ENCODE assay signal across 21 cellular contexts in genomic region chr2:128775064-128775347, GRCh38.
"Had no signal": no experiment of that assay in that cellular context is flagged by ENCODE, and none has a peak within 500 bp of the region (broad histone marks: within the 10 kb centered on the region; RNA-seq: fewer than 3 reads in every experiment).

No MANE protein-coding gene starts in this region.

- H3K4me3 ChIP-seq: esophagus muscularis mucosa, lung, SK-N-MC, skin epidermis had no signal

- H3K27me3 ChIP-seq: brain microvascular endothelial cell, esophagus muscularis mucosa had no signal

- H3K36me3 ChIP-seq: brain microvascular endothelial cell, esophagus muscularis mucosa had no signal

- H3K36me3 Mint-ChIP-seq: stimulated activated memory B cell treated with anti-CD40 and anti-IgM and Interleukin-4, amounts not matched to agents 10 μg/mL and 1 μg/mL and 100 μg/mL, for 72 hours; WTC11 had no signal

- H3K4me1 Mint-ChIP-seq: stimulated activated memory B cell treated with anti-CD40 and anti-IgM and Interleukin-4, amounts not matched to agents 10 μg/mL and 1 μg/mL and 100 μg/mL, for 72 hours had no signal

- H3K9me3 Mint-ChIP-seq: activated CD8-positive, alpha-beta T cell treated with anti-CD3 and anti-CD28 coated beads for 36 hours; activated T-cell treated with anti-CD3 and anti-CD28 coated beads, Interleukin-2, amount 50 U/mL, for 24 hours; activated T-helper 2 cell treated with anti-CD3 and anti-CD28 coated beads, Interferon-gamma antibody, Interleukin-2, Interleukin-4, amounts not matched to agents 10 μg/mL and 5 μg/mL and 100 μg/mL, durations not matched to agents 14 hours and 24 hours and 36 hours; dendritic cell treated with granulocyte-macrophage colony-stimulating factor and Interleukin-4, amounts not matched to agents 40 ng/mL and 50 ng/mL, for 4 days; nephron progenitor cell; stimulated activated memory B cell treated with anti-CD40 and anti-IgM and Interleukin-4, amounts not matched to agents 10 μg/mL and 1 μg/mL and 100 μg/mL, for 72 hours; T-helper 2 cell treated with Interferon-gamma antibody and Interleukin-4, amounts not matched to agents 5 μg/mL and 100 μg/mL, for 36 hours had no signal

- DNase-seq: activated CD4-positive, alpha-beta T cell treated with anti-CD3 and anti-CD28 coated beads for 4 hours; activated CD8-positive, alpha-beta T cell treated with anti-CD3 and anti-CD28 coated beads for 36 hours; activated naive CD4-positive, alpha-beta T cell treated with Interleukin-2 at 50 U/mL for 16 hours; activated T-cell treated with anti-CD3 and anti-CD28 coated beads, Interleukin-2, amount 50 U/mL, for 24 hours; anterior cingulate cortex; brain microvascular endothelial cell; cerebellar nuclear complex; effector memory CD4-positive, alpha-beta T cell; left cardiac atrium; nephron progenitor cell; occipital lobe; stimulated activated CD4-positive, alpha-beta T cell treated with anti-CD3 and anti-CD28 coated beads, Interleukin-4, amount 100 ng/mL, for 4 hours had no signal

- H3K9me3 ChIP-seq: esophagus muscularis mucosa had no signal

- H3K4me3 Mint-ChIP-seq: activated CD8-positive, alpha-beta T cell treated with anti-CD3 and anti-CD28 coated beads for 36 hours; activated T-cell treated with anti-CD3 and anti-CD28 coated beads, Interleukin-2, amount 50 U/mL, for 24 hours; dendritic cell treated with granulocyte-macrophage colony-stimulating factor and Interleukin-4, amounts not matched to agents 40 ng/mL and 50 ng/mL, for 4 days; nephron progenitor cell; stimulated activated memory B cell treated with anti-CD40 and anti-IgM and Interleukin-4, amounts not matched to agents 10 μg/mL and 1 μg/mL and 100 μg/mL, for 72 hours; T-helper 2 cell treated with Interferon-gamma antibody and Interleukin-4, amounts not matched to agents 5 μg/mL and 100 μg/mL, for 36 hours; WTC11 had no signal

- ATAC-seq: activated CD8-positive, alpha-beta T cell treated with anti-CD3 and anti-CD28 coated beads for 36 hours; stimulated activated memory B cell treated with anti-CD40 and anti-IgM and Interleukin-4, amounts not matched to agents 10 μg/mL and 1 μg/mL and 100 μg/mL, for 72 hours; WTC11 had no signal

- H3K27ac Mint-ChIP-seq: activated CD8-positive, alpha-beta T cell treated with anti-CD3 and anti-CD28 coated beads for 36 hours; activated T-cell treated with anti-CD3 and anti-CD28 coated beads, Interleukin-2, amount 50 U/mL, for 24 hours; activated T-helper 2 cell treated with anti-CD3 and anti-CD28 coated beads, Interferon-gamma antibody, Interleukin-2, Interleukin-4, amounts not matched to agents 10 μg/mL and 5 μg/mL and 100 μg/mL, durations not matched to agents 14 hours and 24 hours and 36 hours; dendritic cell treated with granulocyte-macrophage colony-stimulating factor and Interleukin-4, amounts not matched to agents 40 ng/mL and 50 ng/mL, for 4 days; nephron progenitor cell; stimulated activated memory B cell treated with anti-CD40 and anti-IgM and Interleukin-4, amounts not matched to agents 10 μg/mL and 1 μg/mL and 100 μg/mL, for 72 hours; T-helper 2 cell treated with Interferon-gamma antibody and Interleukin-4, amounts not matched to agents 5 μg/mL and 100 μg/mL, for 36 hours; WTC11 had no signal

- H3K27ac ChIP-seq: brain microvascular endothelial cell, esophagus muscularis mucosa, SK-N-MC, skin epidermis had no signal

- H3K27me3 Mint-ChIP-seq: activated CD8-positive, alpha-beta T cell treated with anti-CD3 and anti-CD28 coated beads for 36 hours; activated T-cell treated with anti-CD3 and anti-CD28 coated beads, Interleukin-2, amount 50 U/mL, for 24 hours; dendritic cell treated with granulocyte-macrophage colony-stimulating factor and Interleukin-4, amounts not matched to agents 40 ng/mL and 50 ng/mL, for 4 days had no signal
